Comparison of ENCODE assay signal across 8 cellular contexts in genomic region chr16:2671193-2671592, GRCh38. TPM values are rescaled to one million over a fixed set of nuclear protein-coding genes. Genes with fewer than 3 reads are reported as not detected.
A peak's percentile ranks its signal among the peaks of the same experiment; 100 is the strongest.
DNase-seq lines count a peak whose midpoint lies in the region; ATAC-seq and TF ChIP-seq lines count a peak whose summit lies in the region.
"Not testable (repeated sequence)": the region's sequence is repeated elsewhere in the genome, so short reads cannot be mapped to it uniquely, and the experiment has no call there.

No MANE protein-coding gene starts in this region.

- not testable (repeated sequence) for H3K4me3 ChIP-seq in A673 (ENCODE audit: low read depth, low read length, poor library complexity, severe bottlenecking); GM06990 (replicated peaks; ENCODE audit: low read depth, low read length); mammary epithelial cell (replicated peaks in 1 of 3; ENCODE audit: insufficient read depth in 1 of 3, low read depth in 2 of 3, low read length in 3 of 3); psoas muscle
- peak overlapping the region; percentile 69; the same call in 1 of the 2 replicates for H3K4me3 ChIP-seq in Karpas-422 (ENCODE audit: low read length)

- not testable (repeated sequence) for H3K9me3 Mint-ChIP-seq in activated T-cell treated with anti-CD3 and anti-CD28 coated beads, Interleukin-2, amount 50 U/mL, for 24 hours; glutamatergic neuron (ENCODE audit: unreplicated experiment)

- CTCF ChIA-PET in A673 (lab: Charles Lee); mammary epithelial cell (lab: Charles Lee; ENCODE audit: low non-redundant PET): not testable (repeated sequence)

- H3K27ac Mint-ChIP-seq in activated T-cell treated with anti-CD3 and anti-CD28 coated beads, Interleukin-2, amount 50 U/mL, for 24 hours, result not testable (repeated sequence)
- peak overlapping the region; percentile 100 for H3K27ac Mint-ChIP-seq in glutamatergic neuron (ENCODE audit: unreplicated experiment)

- H3K4me3 Mint-ChIP-seq in activated T-cell treated with anti-CD3 and anti-CD28 coated beads, Interleukin-2, amount 50 U/mL, for 24 hours, result peak overlapping the region; percentile 84
- peak overlapping the region; percentile 90 for H3K4me3 Mint-ChIP-seq in glutamatergic neuron (ENCODE audit: unreplicated experiment)

- BruUV-seq in A673 (replicated peaks; lab: Mats Ljungman, UMichigan); mammary epithelial cell (replicated peaks; lab: Mats Ljungman, UMichigan): not testable (repeated sequence)

- ATAC-seq in SK-N-SH treated with all-trans-retinoic acid at 6 μM for 48 hours, result peak; percentile 24; the same call in 2 of the 3 replicates
- not testable (repeated sequence) for ATAC-seq in psoas muscle

- peaks cover 59% of the 10 kb centered on the region for H3K4me1 Mint-ChIP-seq in activated T-cell treated with anti-CD3 and anti-CD28 coated beads, Interleukin-2, amount 50 U/mL, for 24 hours (ENCODE audit: low read depth)
- peaks cover 33% of the 10 kb centered on the region for H3K4me1 Mint-ChIP-seq in glutamatergic neuron (ENCODE audit: low read depth, unreplicated experiment)

- in situ Hi-C loops in mammary epithelial cell (cut with MboI; ENCODE audit: low sequenced_read_pairs in 2 of 2), result not testable (repeated sequence)

- not testable (repeated sequence) for H4K20me1 ChIP-seq in Karpas-422 (ENCODE audit: insufficient read depth, low read depth, low read length); mammary epithelial cell (ENCODE audit: insufficient read depth, low read length)

- peak; percentile 29 for DNase-seq in A673 (ENCODE audit: low spot score)
- DNase-seq in GM06990 (ENCODE audit: extremely low read depth, insufficient read length); mammary epithelial cell; psoas muscle: not testable (repeated sequence)
- peak; percentile 60 for DNase-seq in Karpas-422
- peak; percentile 45 for DNase-seq in activated T-cell treated with anti-CD3 and anti-CD28 coated beads, Interleukin-2, amount 50 U/mL, for 24 hours
- peak; percentile 83 for DNase-seq in glutamatergic neuron

- peak overlapping the region; percentile 2; the same call in 1 of the 2 replicates for H3K9ac ChIP-seq in Karpas-422 (ENCODE audit: low read length)
- H3K9ac ChIP-seq in mammary epithelial cell (ENCODE audit: insufficient read depth, low read length), result not testable (repeated sequence)

- not testable (repeated sequence) for H3K27me3 Mint-ChIP-seq in activated T-cell treated with anti-CD3 and anti-CD28 coated beads, Interleukin-2, amount 50 U/mL, for 24 hours; glutamatergic neuron (ENCODE audit: unreplicated experiment)

- peak overlapping the region; percentile 73 for H3K4me2 ChIP-seq in Karpas-422 (ENCODE audit: low read depth, low read length, poor library complexity, severe bottlenecking)
- not testable (repeated sequence) for H3K4me2 ChIP-seq in mammary epithelial cell (ENCODE audit: insufficient read depth, low read depth, low read length)

- not testable (repeated sequence) for H2AFZ ChIP-seq in Karpas-422 (ENCODE audit: low read length); mammary epithelial cell (ENCODE audit: low read depth, low read length)

- peaks cover 10% of the 10 kb centered on the region for H3K79me2 ChIP-seq in Karpas-422 (ENCODE audit: low read length)
- peaks cover 18% of the 10 kb centered on the region for H3K79me2 ChIP-seq in mammary epithelial cell (ENCODE audit: insufficient read depth, low read length)

- H3K36me3 ChIP-seq in A673 (ENCODE audit: insufficient read depth, low read length, poor library complexity, severe bottlenecking); GM06990 (ENCODE audit: control insufficient read depth, insufficient read depth, low read length); Karpas-422 (ENCODE audit: insufficient read depth, low read length); mammary epithelial cell (ENCODE audit: insufficient read depth, low read length): not testable (repeated sequence)
- H3K36me3 ChIP-seq in psoas muscle (ENCODE audit: insufficient read depth in 1 of 2, low read depth in 1 of 2), result peaks cover 0 to 29% of the 10 kb centered on the region in 2 donors

- WGBS in mammary epithelial cell (ENCODE audit: low coverage, missing lambda C conversion rate), result 76% methylated on average over 10 of the region's 10 CpGs
- 62 to 76% (median 68%) methylated on average over 10 of the region's 10 CpGs for WGBS in psoas muscle, 3 donors

- H3K9me3 ChIP-seq in A673 (ENCODE audit: low read depth, low read length, poor library complexity, severe bottlenecking); Karpas-422 (ENCODE audit: low read length); mammary epithelial cell (replicated peaks; ENCODE audit: insufficient read depth, low read length); psoas muscle: not testable (repeated sequence)

- H3K9me2 ChIP-seq in Karpas-422 (replicated peaks; ENCODE audit: insufficient read depth, low read length), result not testable (repeated sequence)

- intact Hi-C loops in A673 (cut with micrococcal nuclease; ENCODE audit: unreplicated experiment), result not testable (repeated sequence)
- intact Hi-C loops in mammary epithelial cell (cut with micrococcal nuclease) (loop anchor here (5.0 kb wide), 1 partner anchor 196 kb away; no protein-coding TSS in a partner anchor), psoas muscle (cut with DNase I) (loop anchor here in 1 of 2 donors (10.0 kb wide), 1 partner anchor 194 kb away; no protein-coding TSS in a partner anchor)

- POLR2A ChIA-PET in A673 (lab: Charles Lee; ENCODE audit: low non-redundant PET), result not testable (repeated sequence)

- TF ChIP-seq CTCF in A673 (conservative IDR thresholded peaks at IDR 0.05; ENCODE audit: low read depth, low read length) (peak; percentile 52), GM06990 (IDR thresholded peaks at IDR 0.05; ENCODE audit: insufficient read depth, low read length, poor library complexity, severe bottlenecking) (peak; percentile 51), mammary epithelial cell (conservative IDR thresholded peaks at IDR 0.05 in 1 of 2, IDR thresholded peaks at IDR 0.05 in 1 of 2; ENCODE audit: extremely low read depth in 1 of 2, insufficient read depth in 1 of 2, low read depth in 1 of 2, low read length in 2 of 2) (peak; percentile 4 to 34), glutamatergic neuron (IDR thresholded peaks at IDR 0.05; ENCODE audit: partially characterized antibody, unreplicated experiment) (peak; percentile 16), psoas muscle (IDR thresholded peaks at IDR 0.05) (peak; percentile 14)

- dilution Hi-C loops in mammary epithelial cell (cut with HindIII; ENCODE audit: low sequenced_read_pairs), result not testable (repeated sequence)

- H3K4me1 ChIP-seq in A673 (ENCODE audit: insufficient read depth, low read length, poor library complexity, severe bottlenecking); mammary epithelial cell (ENCODE audit: insufficient read depth, low read length): not testable (repeated sequence)
- H3K4me1 ChIP-seq in Karpas-422 (ENCODE audit: low read length) (peaks cover 22% of the 10 kb centered on the region), psoas muscle (peaks cover 31% of the 10 kb centered on the region)

- H3K27ac ChIP-seq in A673 (ENCODE audit: low read depth, low read length, poor library complexity, severe bottlenecking); Karpas-422 (ENCODE audit: low read length); mammary epithelial cell (ENCODE audit: insufficient read depth, low read depth, low read length); psoas muscle: not testable (repeated sequence)

- not testable (repeated sequence) for H3K27me3 ChIP-seq in A673 (replicated peaks; ENCODE audit: insufficient read depth, low read depth, low read length, poor library complexity); GM06990 (replicated peaks; ENCODE audit: control insufficient read depth, insufficient read depth, low read length); Karpas-422 (ENCODE audit: low read length); mammary epithelial cell (ENCODE audit: insufficient read depth, low read length); psoas muscle (ENCODE audit: insufficient read depth in 3 of 3, low read length in 2 of 3)

- H3K36me3 Mint-ChIP-seq in activated T-cell treated with anti-CD3 and anti-CD28 coated beads, Interleukin-2, amount 50 U/mL, for 24 hours (ENCODE audit: low read depth), result peaks cover 62% of the 10 kb centered on the region
- H3K36me3 Mint-ChIP-seq in glutamatergic neuron (ENCODE audit: unreplicated experiment), result not testable (repeated sequence)

RNA-seq across cellular contexts. Expression of gene KCTD5, which starts 11.1 kb away (rescaled TPM):
- total RNA-seq in A673 (2021), result 33.1 and 35.6 TPM in 2 replicates
- 15.7 and 21.1 TPM in 2 replicates for total RNA-seq in Karpas-422 (2014; rRNA removed; shearing (Covaris generic); ENCODE audit: low replicate concordance)
- total RNA-seq in mammary epithelial cell, result 10 to 100 TPM; 43.7 to 47.8 TPM
- polyA plus RNA-seq in mammary epithelial cell, result 42.5 TPM
- polyA minus RNA-seq in mammary epithelial cell, result 24.4 TPM
- 41.2 TPM for total RNA-seq in glutamatergic neuron (ENCODE audit: unreplicated experiment)
- total RNA-seq in psoas muscle, result 10 to 100 TPM in 3 of 4 donors, 1 to 10 TPM in 1; 9.1 to 18.0 (median 16.7) TPM
- polyA plus RNA-seq in psoas muscle, result 10 to 100 TPM; 10.8 to 65.8 (median 24.1) TPM

RNA-seq across cellular contexts. Expression of gene PRSS27, which starts 48.8 kb away (rescaled TPM):
- total RNA-seq in A673 (2021) (1.3 and 3.0 TPM in 2 replicates), mammary epithelial cell (1 to 10 TPM; 1.5 to 1.6 TPM), glutamatergic neuron (ENCODE audit: unreplicated experiment) (10.8 TPM), psoas muscle (under 1 TPM in 2 of 4 donors, not detected in 2; 0.22 to 0.34 TPM)
- total RNA-seq in Karpas-422 (2014; rRNA removed; shearing (Covaris generic); ENCODE audit: low replicate concordance), result 1.4 and 2.8 TPM in 2 replicates
- polyA plus RNA-seq in mammary epithelial cell (0.33 TPM), psoas muscle (under 1 TPM; 0.07 to 0.20 (median 0.08) TPM)
- not detected for polyA minus RNA-seq in mammary epithelial cell
